9 cellular contexts compared by ENCODE assay signal in the genomic region with DNA sequence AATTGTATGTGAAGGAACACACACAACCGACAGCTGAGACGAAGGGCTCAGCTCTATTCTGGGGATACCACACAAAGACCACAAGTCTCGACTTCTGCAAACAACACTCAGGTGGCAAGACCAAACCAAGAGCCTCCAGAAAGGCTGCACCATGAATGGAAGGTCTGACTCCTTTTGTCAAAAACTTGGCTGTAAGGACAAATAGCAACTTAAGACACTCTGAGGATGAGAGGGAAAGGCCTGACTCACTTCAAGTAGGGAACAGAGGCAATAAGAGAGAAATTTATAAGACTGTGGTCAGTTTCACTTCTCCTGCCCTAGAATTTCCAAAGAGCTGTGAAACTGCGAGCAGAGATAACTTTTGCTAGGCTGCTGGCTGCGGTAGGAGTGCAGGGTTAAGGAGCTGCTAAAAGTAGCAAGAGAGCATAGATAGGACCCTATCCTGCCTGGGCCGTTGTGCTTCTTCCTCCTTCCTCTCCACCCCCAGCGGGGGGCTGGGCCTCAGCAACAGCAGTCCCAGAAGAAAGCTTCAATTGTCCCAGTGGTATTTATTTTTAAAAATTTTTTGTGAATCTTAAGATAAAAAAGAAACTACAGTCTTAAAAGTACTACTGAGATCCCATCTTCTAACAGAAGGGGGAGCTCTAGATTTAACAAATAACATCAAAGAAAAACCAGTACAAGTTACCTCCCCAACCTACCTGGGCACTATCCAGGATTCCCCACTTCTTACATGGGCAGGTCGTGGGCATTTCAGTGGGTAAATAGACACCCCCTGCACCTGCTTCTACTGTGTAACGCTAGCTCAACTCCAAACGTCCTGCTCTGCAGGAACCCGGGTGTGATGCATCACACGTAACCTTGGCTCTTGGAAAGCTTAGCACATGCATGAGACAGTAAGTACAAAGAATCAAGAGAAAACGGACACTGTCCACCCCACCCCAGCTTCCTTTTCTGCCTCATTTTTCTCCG.
A peak's percentile ranks its signal among the peaks of the same experiment; 100 is the strongest.
DNase-seq lines count a peak whose midpoint lies in the region; ATAC-seq and TF ChIP-seq lines count a peak whose summit lies in the region.
"Had no signal": no experiment of that assay in that cellular context is flagged by ENCODE, and none has a peak within 500 bp of the region (broad histone marks: within the 10 kb centered on the region; RNA-seq: fewer than 3 reads in every experiment).

No MANE protein-coding gene starts in this region.

- H3K27ac ChIP-seq in SK-N-SH (ENCODE audit: low read depth in 2 of 2, low read length in 1 of 2) (peak overlapping the region in 1 of 2 experiments; percentile 46; a peak in 2 of 4 replicates), tibial nerve (peak overlapping the region; percentile 72 to 93 (median 84))

- no peak overlapping the region for H2AFZ ChIP-seq in SK-N-SH (ENCODE audit: low read depth)

- H3K4me2 ChIP-seq in SK-N-SH, result no peak overlapping the region

- TF ChIP-seq RAD21 in SK-N-SH (IDR thresholded peaks at IDR 0.05; ENCODE audit: low read length), result peak; percentile 60

- H3K9me2 ChIP-seq in SK-N-SH, result no peaks in the 10 kb centered on the region

- intact Hi-C loops in dendritic cell treated with granulocyte-macrophage colony-stimulating factor and Interleukin-4, amounts not matched to agents 40 ng/mL and 50 ng/mL, for 4 days (cut with micrococcal nuclease), result loop anchor here (2.0 to 10.0 kb wide), 3 partner anchors 26 to 198 kb away; partner anchors contain the start of gene MRTFA

- TF ChIP-seq CTCF in LNCAP (IDR thresholded peaks at IDR 0.05) (peak; percentile 59), SK-N-SH (IDR thresholded peaks at IDR 0.05) (peak; percentile 60), tibial nerve (IDR thresholded peaks at IDR 0.05) (peak; percentile 62 to 88 (median 68))

- no peak overlapping the region for H3K9ac ChIP-seq in SK-N-SH

- H3K36me3 Mint-ChIP-seq in dendritic cell treated with granulocyte-macrophage colony-stimulating factor and Interleukin-4, amounts not matched to agents 40 ng/mL and 50 ng/mL, for 4 days (ENCODE audit: low read depth), result peaks cover 70% of the 10 kb centered on the region

- peaks cover 41% of the 10 kb centered on the region for H3K79me2 ChIP-seq in SK-N-SH (ENCODE audit: insufficient read depth)

- H3K9me3 ChIP-seq in SK-N-SH (no peaks in the 10 kb centered on the region), tibial nerve (no peaks in the 10 kb centered on the region)
- H3K9me3 ChIP-seq: HAP-1 had no signal

- CTCF ChIA-PET in SK-N-SH (lab: Yijun Ruan, JAX), result interaction anchor here (0.6 to 3.8 kb wide), 34 partner anchors 10 to 336 kb away, joined by 3 to 49 read pairs (median 4); partner anchors contain the start of gene MRTFA

- H3F3A ChIP-seq in SK-N-SH (replicated peaks; ENCODE audit: insufficient read depth), result no peaks in the 10 kb centered on the region

- 62% methylated on average over 12 of the region's 14 CpGs for WGBS in SK-N-SH (ENCODE audit: low lambda C conversion rate)
- 20 to 23% methylated on average over 14 of the region's 14 CpGs for WGBS in tibial nerve, 2 donors

- ATAC-seq in GM21786 (IDR thresholded peaks at IDR 0.05; ENCODE audit: unreplicated experiment), result peak; percentile 58

- H3K4me3 ChIP-seq in SK-N-SH (ENCODE audit: low read depth in 2 of 2, low read length in 1 of 2) (no peak overlapping the region), tibial nerve (peak overlapping the region in 3 of 4 donors; percentile 18 to 32 (median 27))
- H3K4me3 ChIP-seq: HAP-1 had no signal

- no peak for TF ChIP-seq EP300 in SK-N-SH (IDR thresholded peaks at IDR 0.05; ENCODE audit: borderline replicate concordance in 1 of 2, low read depth in 1 of 2, low read length in 1 of 2)
- no peak for TF ChIP-seq EP300 in tibial nerve (IDR thresholded peaks at IDR 0.05)

- TF ChIP-seq POLR2A in tibial nerve (IDR thresholded peaks at IDR 0.05), result no peak

- H3K4me1 ChIP-seq in SK-N-SH (ENCODE audit: control insufficient read depth in 1 of 2, insufficient read depth in 2 of 2, low read depth in 1 of 2, low read length in 1 of 2) (no peaks in the 10 kb centered on the region), tibial nerve (peaks cover 0 to 58% (median 25%) of the 10 kb centered on the region in 4 donors)
- H3K4me1 ChIP-seq: HAP-1 had no signal

- peaks cover 96% of the 10 kb centered on the region for H3K4me1 Mint-ChIP-seq in dendritic cell treated with granulocyte-macrophage colony-stimulating factor and Interleukin-4, amounts not matched to agents 40 ng/mL and 50 ng/mL, for 4 days (ENCODE audit: low read depth)

- no peaks in the 10 kb centered on the region for H3K9me3 Mint-ChIP-seq in dendritic cell treated with granulocyte-macrophage colony-stimulating factor and Interleukin-4, amounts not matched to agents 40 ng/mL and 50 ng/mL, for 4 days

- no peaks in the 10 kb centered on the region for H3K27me3 Mint-ChIP-seq in dendritic cell treated with granulocyte-macrophage colony-stimulating factor and Interleukin-4, amounts not matched to agents 40 ng/mL and 50 ng/mL, for 4 days

- H3K36me3 ChIP-seq in SK-N-SH (replicated peaks in 1 of 2; ENCODE audit: control insufficient read depth in 1 of 2, insufficient read depth in 2 of 2, low read length in 1 of 2), result no peaks in the 10 kb centered on the region
- peaks cover 0 to 12% (median 0%) of the 10 kb centered on the region in 3 donors for H3K36me3 ChIP-seq in tibial nerve

- H4K20me1 ChIP-seq in SK-N-SH (ENCODE audit: insufficient read depth), result no peaks in the 10 kb centered on the region

- DNase-seq in activated T-cell treated with anti-CD3 and anti-CD28 coated beads, Interleukin-2, amount 50 U/mL, for 1 hour, result peak; percentile 52
- no peak for DNase-seq in activated T-cell treated with anti-CD3 and anti-CD28 coated beads for 4 hours
- peak; percentile 39 for DNase-seq in SK-N-SH
- peak; percentile 64 to 69 for DNase-seq in lung microvascular endothelial cell (ENCODE audit: low read depth in 2 of 2)
- DNase-seq in tibial nerve (ENCODE audit: low spot score in 2 of 2), result peak in 1 of 2 donors; percentile 22

- H3K27ac Mint-ChIP-seq in dendritic cell treated with granulocyte-macrophage colony-stimulating factor and Interleukin-4, amounts not matched to agents 40 ng/mL and 50 ng/mL, for 4 days, result peak overlapping the region; percentile 79

- H3K27me3 ChIP-seq in SK-N-SH (ENCODE audit: insufficient read depth) (no peaks in the 10 kb centered on the region), tibial nerve (no peaks in the 10 kb centered on the region)

- POLR2A ChIA-PET in SK-N-SH (lab: Yijun Ruan, JAX), result no interaction called here

- peak overlapping the region; percentile 53 for H3K4me3 Mint-ChIP-seq in dendritic cell treated with granulocyte-macrophage colony-stimulating factor and Interleukin-4, amounts not matched to agents 40 ng/mL and 50 ng/mL, for 4 days

TF ChIP-seq in SK-N-SH, 30 proteins besides CTCF, POLR2A, EP300 and RAD21:
- peak; percentile 33; the same call in 1 of the 2 replicates for TF ChIP-seq SMC3 (IDR thresholded peaks at IDR 0.05; ENCODE audit: low read depth, low read length)
- no peak for TF ChIP-seq TCF12 (IDR thresholded peaks at IDR 0.05)

Comparison
In these comparisons a context has a peak if more than half of its experiments do, and no peak if none do; other contexts are left out.
1. H3K4me3 ChIP-seq: peak in tibial nerve (3 of 4); none in SK-N-SH (0 of 2).
2. Peak in every context shown above with its lines, with median percentiles within 50 percentile points of each other: CTCF ChIP-seq.